Comparison of ENCODE assay signal across 23 cellular contexts in genomic region chr5:555058-555623, GRCh38. TPM values are rescaled to one million over a fixed set of nuclear protein-coding genes. Genes with fewer than 3 reads are reported as not detected.
DNase-seq lines count a peak whose midpoint lies in the region; ATAC-seq, FAIRE-seq and TF ChIP-seq lines count a peak whose summit lies in the region.
"Had no signal": no experiment of that assay in that cellular context is flagged by ENCODE, and none has a peak within 500 bp of the region (broad histone marks: within the 10 kb centered on the region; RNA-seq: fewer than 3 reads in every experiment).

No MANE protein-coding gene starts in this region.

- H3K27me3 ChIP-seq in upper lobe of right lung: peaks cover 21% of the 10 kb centered on the region

- DNase-seq in cardiac septum (ENCODE audit: low spot score): peak; percentile 63
- DNase-seq in left cardiac atrium: no peak
- peak; percentile 15 for DNase-seq in activated CD4-positive, alpha-beta memory T cell treated with anti-CD3 and anti-CD28 coated beads, Interleukin-2, amount 10 ng/mL, durations not matched to agents 7 days and 5 days
- DNase-seq in mucosa of gallbladder (ENCODE audit: low spot score): peak; percentile 12
- no peak for DNase-seq in upper lobe of right lung
- DNase-seq in NCI-H510A (lab: John Stamatoyannopoulos, UW): no peak
- no peak for DNase-seq in frontal cortex (ENCODE audit: low spot score in 2 of 2)
- DNase-seq: activated CD4-positive, alpha-beta T cell treated with anti-CD3 and anti-CD28 coated beads for 4 hours; activated naive CD8-positive, alpha-beta T cell treated with anti-CD3 and anti-CD28 coated beads, Interleukin-2, amount 10 ng/mL, durations not matched to agents 7 days and 5 days; activated T-cell treated with anti-CD3 and anti-CD28 coated beads, Interleukin-2, amount 50 U/mL, for 4 hours; brain microvascular endothelial cell; NCI-H1694; NCI-H2227 treated with DMSO at 0.1 percent for 48 hours; NK-92 treated with Interleukin-12 subunit alpha and Interleukin-12 subunit beta, amount 100 ng/mL, for 24 hours; retina; SHP77 had no signal

- H3K4me3 ChIP-seq in upper lobe of right lung: no peak overlapping the region
- H3K4me3 ChIP-seq: dorsolateral prefrontal cortex, esophagus muscularis mucosa, heart left ventricle had no signal

- ATAC-seq in left cardiac atrium (no peak), upper lobe of right lung (peak; percentile 31), HG03520 (IDR thresholded peaks at IDR 0.05; ENCODE audit: unreplicated experiment) (no peak)
- ATAC-seq: activated T-cell treated with anti-CD3 and anti-CD28 coated beads, Interleukin-2, amount 50 U/mL, for 4 hours; HCT116 had no signal

- H3K27me3 Mint-ChIP-seq in activated CD4-positive, alpha-beta memory T cell treated with anti-CD3 and anti-CD28 coated beads, Interleukin-2, amount 10 ng/mL, durations not matched to agents 7 days and 5 days: peaks cover 7% of the 10 kb centered on the region

- no peak overlapping the region for H3K4me3 Mint-ChIP-seq in activated CD4-positive, alpha-beta memory T cell treated with anti-CD3 and anti-CD28 coated beads, Interleukin-2, amount 10 ng/mL, durations not matched to agents 7 days and 5 days
- H3K4me3 Mint-ChIP-seq: activated naive CD8-positive, alpha-beta T cell treated with anti-CD3 and anti-CD28 coated beads, Interleukin-2, amount 10 ng/mL, durations not matched to agents 7 days and 5 days; activated T-cell treated with anti-CD3 and anti-CD28 coated beads, Interleukin-2, amount 50 U/mL, for 4 hours; memory B cell; T-helper 2 cell treated with Interferon-gamma antibody and Interleukin-4, amounts not matched to agents 5 μg/mL and 100 μg/mL, for 36 hours had no signal

- no peaks in the 10 kb centered on the region for H3K36me3 Mint-ChIP-seq in activated CD4-positive, alpha-beta memory T cell treated with anti-CD3 and anti-CD28 coated beads, Interleukin-2, amount 10 ng/mL, durations not matched to agents 7 days and 5 days (ENCODE audit: low read depth)
- H3K36me3 Mint-ChIP-seq: activated naive CD8-positive, alpha-beta T cell treated with anti-CD3 and anti-CD28 coated beads, Interleukin-2, amount 10 ng/mL, durations not matched to agents 7 days and 5 days; memory B cell had no signal

- no peaks in the 10 kb centered on the region for H3K4me1 Mint-ChIP-seq in activated CD4-positive, alpha-beta memory T cell treated with anti-CD3 and anti-CD28 coated beads, Interleukin-2, amount 10 ng/mL, durations not matched to agents 7 days and 5 days
- H3K4me1 Mint-ChIP-seq: activated naive CD8-positive, alpha-beta T cell treated with anti-CD3 and anti-CD28 coated beads, Interleukin-2, amount 10 ng/mL, durations not matched to agents 7 days and 5 days; memory B cell had no signal

- no peaks in the 10 kb centered on the region for H3K36me3 ChIP-seq in upper lobe of right lung
- H3K36me3 ChIP-seq: brain microvascular endothelial cell, esophagus muscularis mucosa, heart left ventricle had no signal

- no peak for TF ChIP-seq CTCF in upper lobe of right lung (IDR thresholded peaks at IDR 0.05)

- POLR2A ChIA-PET in activated CD4-positive, alpha-beta memory T cell treated with anti-CD3 and anti-CD28 coated beads, Interleukin-2, amount 10 ng/mL, durations not matched to agents 7 days and 5 days (lab: Charles Lee): no interaction called here

- no peak overlapping the region for H3K27ac ChIP-seq in upper lobe of right lung
- H3K27ac ChIP-seq: brain microvascular endothelial cell, dorsolateral prefrontal cortex, esophagus muscularis mucosa, heart left ventricle had no signal

- CTCF ChIA-PET in activated CD4-positive, alpha-beta memory T cell treated with anti-CD3 and anti-CD28 coated beads, Interleukin-2, amount 10 ng/mL, durations not matched to agents 7 days and 5 days (lab: Charles Lee): no interaction called here

- H3K4me1 ChIP-seq in upper lobe of right lung: no peaks in the 10 kb centered on the region
- H3K4me1 ChIP-seq: esophagus muscularis mucosa, heart left ventricle had no signal

- no peak overlapping the region for H3K27ac Mint-ChIP-seq in activated CD4-positive, alpha-beta memory T cell treated with anti-CD3 and anti-CD28 coated beads, Interleukin-2, amount 10 ng/mL, durations not matched to agents 7 days and 5 days
- H3K27ac Mint-ChIP-seq: activated naive CD8-positive, alpha-beta T cell treated with anti-CD3 and anti-CD28 coated beads, Interleukin-2, amount 10 ng/mL, durations not matched to agents 7 days and 5 days; memory B cell; T-helper 2 cell treated with Interferon-gamma antibody and Interleukin-4, amounts not matched to agents 5 μg/mL and 100 μg/mL, for 36 hours had no signal

- FAIRE-seq in frontal cortex (lab: Jason Lieb, UNC): no peak

- intact Hi-C loops in cardiac septum (cut with DNase I): no loop called here
- intact Hi-C loops in left cardiac atrium (cut with DNase I): no loop called here
- intact Hi-C loops in upper lobe of right lung (cut with DNase I): no loop called here

- H3K9me3 Mint-ChIP-seq in activated CD4-positive, alpha-beta memory T cell treated with anti-CD3 and anti-CD28 coated beads, Interleukin-2, amount 10 ng/mL, durations not matched to agents 7 days and 5 days: no peaks in the 10 kb centered on the region
- H3K9me3 Mint-ChIP-seq: activated naive CD8-positive, alpha-beta T cell treated with anti-CD3 and anti-CD28 coated beads, Interleukin-2, amount 10 ng/mL, durations not matched to agents 7 days and 5 days; T-helper 2 cell treated with Interferon-gamma antibody and Interleukin-4, amounts not matched to agents 5 μg/mL and 100 μg/mL, for 36 hours had no signal

- no peaks in the 10 kb centered on the region for H3K9me3 ChIP-seq in upper lobe of right lung
- H3K9me3 ChIP-seq: heart left ventricle had no signal

RNA-seq across cellular contexts. Expression of gene SLC9A3, which starts 30.9 kb away (rescaled TPM):
- 1.0 TPM for total RNA-seq in cardiac septum
- under 1 TPM; 0.77 to 0.99 TPM for total RNA-seq in left cardiac atrium
- total RNA-seq in activated CD4-positive, alpha-beta memory T cell treated with anti-CD3 and anti-CD28 coated beads, Interleukin-2, amount 10 ng/mL, durations not matched to agents 7 days and 5 days: 1 to 10 TPM; 1.2 to 1.6 TPM
- total RNA-seq in mucosa of gallbladder: 537 TPM
- 1.0 TPM for total RNA-seq in upper lobe of right lung
- total RNA-seq in frontal cortex: 1.2 TPM

RNA-seq across cellular contexts. Expression of gene CEP72, which starts 57.0 kb away (rescaled TPM):
- total RNA-seq in cardiac septum (0.86 TPM), left cardiac atrium (1 to 10 TPM; 1.4 to 2.5 TPM), mucosa of gallbladder (26.7 TPM), upper lobe of right lung (13.2 TPM), frontal cortex (4.5 TPM)
- total RNA-seq in activated CD4-positive, alpha-beta memory T cell treated with anti-CD3 and anti-CD28 coated beads, Interleukin-2, amount 10 ng/mL, durations not matched to agents 7 days and 5 days: 10 to 100 TPM; 24.1 to 24.2 TPM

Comparison
In these comparisons a context has a peak if more than half of its experiments do, and no peak if none do; other contexts are left out.
1. DNase-seq: peak in cardiac septum (single experiment), activated CD4-positive, alpha-beta memory T cell treated with anti-CD3 and anti-CD28 coated beads, Interleukin-2, amount 10 ng/mL, durations not matched to agents 7 days and 5 days (single experiment) and mucosa of gallbladder (single experiment); none in left cardiac atrium (single experiment), upper lobe of right lung (single experiment), NCI-H510A (single experiment) and frontal cortex (0 of 2).
2. RNA of gene SLC9A3, which starts 30.9 kb away (total RNA-seq): 537 TPM in mucosa of gallbladder (single experiment); 1.2 to 1.6 TPM in activated CD4-positive, alpha-beta memory T cell treated with anti-CD3 and anti-CD28 coated beads, Interleukin-2, amount 10 ng/mL, durations not matched to agents 7 days and 5 days, 1.2 TPM in frontal cortex (single experiment), 1.0 TPM in upper lobe of right lung (single experiment), 1.0 TPM in cardiac septum (single experiment) and 0.77 to 0.99 TPM in left cardiac atrium; every median in the first group is over 100 times any median in the second.